2 cellular contexts compared by ENCODE assay signal in the genomic region with DNA sequence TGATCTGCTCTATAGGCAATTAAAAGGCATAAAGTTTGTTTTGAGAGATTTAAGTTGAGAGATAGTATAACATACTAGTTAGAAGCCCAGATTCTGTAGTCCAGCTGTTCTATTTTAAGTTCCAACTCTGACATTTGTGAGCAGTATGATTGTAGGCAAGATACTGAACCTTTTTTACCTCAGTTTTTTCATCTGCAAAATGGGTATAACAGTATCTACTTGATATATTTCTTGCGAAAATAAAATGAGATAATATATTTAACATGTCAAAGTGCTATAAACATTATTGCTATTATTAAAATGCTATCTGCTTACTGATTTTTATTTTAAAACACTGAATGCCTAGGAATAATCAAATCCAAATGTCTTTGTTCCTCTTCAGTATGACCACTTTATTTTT.
TF ChIP-seq lines count a peak whose summit lies in the region.

No MANE protein-coding gene starts in this region.

TF ChIP-seq in HepG2, 621 proteins besides CTCF, POLR2A, EP300 and RAD21:
- TF ChIP-seq ZNF749 (CRISPR knock-in tag; IDR thresholded peaks at IDR 0.05; ENCODE audit: borderline replicate concordance) (no peak), ZNF629 (CRISPR knock-in tag; conservative IDR thresholded peaks at IDR 0.05) (0 out of 2 replicates have a peak, but pooled peaks have one; percentile 29)

TF ChIP-seq in K562, 482 proteins besides CTCF, POLR2A, EP300 and RAD21:
- TF ChIP-seq CREBBP (IDR thresholded peaks at IDR 0.05; ENCODE audit: low read depth, low read length) (no peak), RBM25 (IDR thresholded peaks at IDR 0.05; ENCODE audit: low read depth, low read length, severe bottlenecking) (peak; percentile 88), ESRRA (IDR thresholded peaks at IDR 0.05; ENCODE audit: borderline replicate concordance, low read depth) (no peak), TCF7 (IDR thresholded peaks at IDR 0.05; ENCODE audit: borderline replicate concordance) (no peak), ZC3H11A (IDR thresholded peaks at IDR 0.05; ENCODE audit: low read depth, low read length) (no peak), ADNP (tag; IDR thresholded peaks at IDR 0.05) (peak; percentile 66)
